ENCODE assay signal across 34 cellular contexts in genomic region chr7:101666293-101666692, GRCh38. TPM values are rescaled to one million over a fixed set of nuclear protein-coding genes. Genes with fewer than 3 reads are reported as not detected.
"Had no signal": no experiment of that assay in that cellular context is flagged by ENCODE, and none has a peak within 500 bp of the region (broad histone marks: within the 10 kb centered on the region; RNA-seq: fewer than 3 reads in every experiment).

No MANE protein-coding gene starts in this region.

- H3K36me3 Mint-ChIP-seq: natural killer cell; stimulated activated effector memory CD8-positive, alpha-beta T cell treated with anti-CD3 and anti-CD28 coated beads, Interleukin-12 subunit alpha, Interleukin-12 subunit beta, amount 100 ng/mL, for 72 hours had no signal

- DNase-seq: natural killer cell; occipital lobe; ovary; posterior cingulate gyrus; psoas muscle; right lobe of liver; sigmoid colon; small intestine; stimulated activated CD4-positive, alpha-beta T cell treated with anti-CD3 and anti-CD28 coated beads, Interleukin-15, amount 100 ng/mL, for 24 hours; stimulated activated CD4-positive, alpha-beta T cell treated with anti-CD3 and anti-CD28 coated beads, Interleukin-2, amount 100 ng/mL, for 24 hours; stimulated activated CD4-positive, alpha-beta T cell treated with anti-CD3 and anti-CD28 coated beads, Interleukin-2, amount 100 ng/mL, for 48 hours; stimulated activated CD4-positive, alpha-beta T cell treated with anti-CD3 and anti-CD28 coated beads, Interleukin-4, amount 100 ng/mL, for 24 hours; stimulated activated naive B cell treated with anti-CD40 and anti-IgM and Interleukin-4, amounts not matched to agents 10 μg/mL and 1 μg/mL and 100 μg/mL, for 72 hours; stimulated activated naive CD4-positive, alpha-beta T cell treated with Interleukin-2 at 50 U/mL for 16 hours; stomach; thyroid gland; trophoblast cell; upper lobe of left lung had no signal

- H3K79me2 ChIP-seq: parathyroid adenoma had no signal

- H3K27ac ChIP-seq: ovary, parathyroid adenoma, psoas muscle, right lobe of liver, sigmoid colon, stomach, thoracic aorta, thyroid gland, tibial nerve, upper lobe of left lung, vagina had no signal

- H3K4me3 Mint-ChIP-seq: natural killer cell; nephron; stimulated activated effector memory CD8-positive, alpha-beta T cell treated with anti-CD3 and anti-CD28 coated beads, Interleukin-12 subunit alpha, Interleukin-12 subunit beta, amount 100 ng/mL, for 72 hours; stimulated activated naive B cell treated with anti-CD40 and anti-IgM and Interleukin-4, amounts not matched to agents 10 μg/mL and 1 μg/mL and 100 μg/mL, for 72 hours; stimulated activated naive CD8-positive, alpha-beta T cell treated with anti-CD3 and anti-CD28 coated beads, Interleukin-15, Interleukin-2, amounts not matched to agents 100 ng/mL and 50 ng/mL, for 24 hours had no signal

- H3K4me3 ChIP-seq: ovary, psoas muscle, right lobe of liver, sigmoid colon, stomach, thoracic aorta, thyroid gland, tibial nerve, upper lobe of left lung, vagina had no signal

- H3K27me3 ChIP-seq: ovary, right lobe of liver, sigmoid colon, thyroid gland, upper lobe of left lung, vagina had no signal

- H3K4me1 ChIP-seq: parathyroid adenoma, right lobe of liver, sigmoid colon, stomach, thyroid gland, tibial nerve, upper lobe of left lung, vagina had no signal

- H3K9ac ChIP-seq: parathyroid adenoma had no signal

- H3K27ac Mint-ChIP-seq: natural killer cell; nephron; progenitor cell of endocrine pancreas; stimulated activated effector memory CD8-positive, alpha-beta T cell treated with anti-CD3 and anti-CD28 coated beads, Interleukin-12 subunit alpha, Interleukin-12 subunit beta, amount 100 ng/mL, for 72 hours; stimulated activated naive B cell treated with anti-CD40 and anti-IgM and Interleukin-4, amounts not matched to agents 10 μg/mL and 1 μg/mL and 100 μg/mL, for 72 hours; stimulated activated naive CD8-positive, alpha-beta T cell treated with anti-CD3 and anti-CD28 coated beads, Interleukin-15, Interleukin-2, amounts not matched to agents 100 ng/mL and 50 ng/mL, for 24 hours had no signal

- H3K4me1 Mint-ChIP-seq: natural killer cell; stimulated activated effector memory CD8-positive, alpha-beta T cell treated with anti-CD3 and anti-CD28 coated beads, Interleukin-12 subunit alpha, Interleukin-12 subunit beta, amount 100 ng/mL, for 72 hours; stimulated activated naive B cell treated with anti-CD40 and anti-IgM and Interleukin-4, amounts not matched to agents 10 μg/mL and 1 μg/mL and 100 μg/mL, for 72 hours had no signal

- H2AFZ ChIP-seq: parathyroid adenoma had no signal

- FAIRE-seq: small intestine, urothelium cell line had no signal

- H3K9me3 Mint-ChIP-seq: natural killer cell had no signal

- ATAC-seq: natural killer cell; psoas muscle; right cardiac atrium; right lobe of liver; stimulated activated effector memory CD8-positive, alpha-beta T cell treated with anti-CD3 and anti-CD28 coated beads, Interleukin-12 subunit alpha, Interleukin-12 subunit beta, amount 100 ng/mL, for 72 hours; stimulated activated naive B cell treated with anti-CD40 and anti-IgM and Interleukin-4, amounts not matched to agents 10 μg/mL and 1 μg/mL and 100 μg/mL, for 72 hours had no signal

- H3K36me3 ChIP-seq: ovary, right lobe of liver, sigmoid colon, stomach, thoracic aorta, thyroid gland, tibial nerve, upper lobe of left lung, vagina had no signal

- H3K9me3 ChIP-seq: ovary, psoas muscle, right lobe of liver, sigmoid colon, thoracic aorta, thyroid gland, upper lobe of left lung, vagina had no signal

RNA-seq across cellular contexts. Expression of gene MYL10, which starts 37.2 kb away (rescaled TPM):
- total RNA-seq: natural killer cell, occipital lobe, osteoblast, ovary, progenitor cell of endocrine pancreas, psoas muscle, renal cortical epithelial cell, right cardiac atrium, right lobe of liver, sigmoid colon, stomach, subcutaneous adipose tissue, temporal lobe, thoracic aorta, thyroid gland, tibial nerve, upper lobe of left lung, ureter, vagina had no signal
- polyA plus RNA-seq: neural cell, ovary, right cardiac atrium, sigmoid colon, small intestine, stomach had no signal
